Comparison of ENCODE assay signal across 17 cellular contexts in genomic region chr17:43664096-43664495, GRCh38. TPM values are rescaled to one million over a fixed set of nuclear protein-coding genes. Genes with fewer than 3 reads are reported as not detected.
DNase-seq lines count a peak whose midpoint lies in the region; ATAC-seq, FAIRE-seq and TF ChIP-seq lines count a peak whose summit lies in the region.
"Had no signal": no experiment of that assay in that cellular context is flagged by ENCODE, and none has a peak within 500 bp of the region (broad histone marks: within the 10 kb centered on the region; RNA-seq: fewer than 3 reads in every experiment).

No MANE protein-coding gene starts in this region.

- no peak for FAIRE-seq in RCC 7860 (lab: Jason Lieb, UNC)
- FAIRE-seq: GM12892, GM19239, H1 had no signal

- POLR2A ChIA-PET in Caco-2 (lab: Charles Lee) = interaction anchor here (1.0 kb wide), 1 partner anchor 80 kb away, joined by 3 read pairs; no protein-coding TSS in a partner anchor

- H3K9me3 ChIP-seq in Caco-2 (no peaks in the 10 kb centered on the region), T-helper 17 cell (ENCODE audit: control insufficient read depth, low read length, poor library complexity, severe bottlenecking) (no peaks in the 10 kb centered on the region), gastrocnemius medialis (no peaks in the 10 kb centered on the region), breast epithelium (no peaks in the 10 kb centered on the region)
- H3K9me3 ChIP-seq: HAP-1 had no signal

- no peak for DNase-seq in activated naive CD4-positive, alpha-beta T cell treated with anti-CD3 and anti-CD28 coated beads for 36 hours
- DNase-seq in Caco-2 = no peak
- no peak for DNase-seq in T-helper 17 cell
- no peak for DNase-seq in gastrocnemius medialis
- no peak for DNase-seq in RCC 7860 (ENCODE audit: low spot score)
- no peak for DNase-seq in breast epithelium (ENCODE audit: low spot score in 2 of 2)
- DNase-seq: C1 segment of cervical spinal cord; CD4-positive, alpha-beta memory T cell; DND-41; GDM1; HFFc6 had no signal

- TF ChIP-seq CTCF in Caco-2 (IDR thresholded peaks at IDR 0.05; ENCODE audit: insufficient read depth in 1 of 2, low read depth in 1 of 2, low read length in 1 of 2, severe bottlenecking in 1 of 2, unreplicated experiment in 1 of 2) (no peak), gastrocnemius medialis (IDR thresholded peaks at IDR 0.05 in 4 of 5, conservative IDR thresholded peaks at IDR 0.05 in 1 of 5) (no peak), breast epithelium (IDR thresholded peaks at IDR 0.05) (no peak)

- no TSS peak for BruUV-seq in Caco-2 (replicated peaks; lab: Mats Ljungman, UMichigan)

- peak overlapping the region; percentile 41 for H3K27ac Mint-ChIP-seq in activated naive CD4-positive, alpha-beta T cell treated with anti-CD3 and anti-CD28 coated beads, Interleukin-2, amount 50 U/mL, for 24 hours
- no peak overlapping the region for H3K27ac Mint-ChIP-seq in activated naive CD4-positive, alpha-beta T cell treated with anti-CD3 and anti-CD28 coated beads for 36 hours
- H3K27ac Mint-ChIP-seq in Caco-2 (ENCODE audit: unreplicated experiment) = peak overlapping the region; percentile 90
- peak overlapping the region; percentile 60 for H3K27ac Mint-ChIP-seq in T-helper 17 cell
- H3K27ac Mint-ChIP-seq: B cell, HFFc6 had no signal

- H3K9me3 Mint-ChIP-seq in activated naive CD4-positive, alpha-beta T cell treated with anti-CD3 and anti-CD28 coated beads, Interleukin-2, amount 50 U/mL, for 24 hours = no peaks in the 10 kb centered on the region
- no peaks in the 10 kb centered on the region for H3K9me3 Mint-ChIP-seq in activated naive CD4-positive, alpha-beta T cell treated with anti-CD3 and anti-CD28 coated beads for 36 hours
- H3K9me3 Mint-ChIP-seq in Caco-2 (ENCODE audit: unreplicated experiment) = no peaks in the 10 kb centered on the region
- H3K9me3 Mint-ChIP-seq: CD4-positive, alpha-beta memory T cell; HFFc6 had no signal

- peak overlapping the region in 3 of 4 donors; percentile 41 to 76 (median 53) for H3K27ac ChIP-seq in gastrocnemius medialis
- no peak overlapping the region for H3K27ac ChIP-seq in breast epithelium

- peaks cover 84% of the 10 kb centered on the region for H3K4me1 ChIP-seq in Caco-2
- peaks cover 13 to 16% of the 10 kb centered on the region in 2 donors for H3K4me1 ChIP-seq in gastrocnemius medialis
- peaks cover 0 to 3% of the 10 kb centered on the region in 2 donors for H3K4me1 ChIP-seq in breast epithelium
- H3K4me1 ChIP-seq: HAP-1 had no signal

- TF ChIP-seq POLR2A in gastrocnemius medialis (IDR thresholded peaks at IDR 0.05) = no peak
- no peak for TF ChIP-seq POLR2A in breast epithelium (IDR thresholded peaks at IDR 0.05)

- H3K4me3 ChIP-seq in Caco-2 (ENCODE audit: low read depth, low read length) = no peak overlapping the region
- no peak overlapping the region for H3K4me3 ChIP-seq in gastrocnemius medialis
- no peak overlapping the region for H3K4me3 ChIP-seq in breast epithelium
- H3K4me3 ChIP-seq: HAP-1 had no signal

- no peaks in the 10 kb centered on the region for H3K27me3 ChIP-seq in Caco-2 (replicated peaks; ENCODE audit: control insufficient read depth, insufficient read depth, low read length)
- no peaks in the 10 kb centered on the region for H3K27me3 ChIP-seq in gastrocnemius medialis
- no peaks in the 10 kb centered on the region for H3K27me3 ChIP-seq in breast epithelium

- in situ Hi-C loops in gastrocnemius medialis (cut with MboI; ENCODE audit: low sequenced_read_pairs in 4 of 4) = no loop called here

- H3K36me3 Mint-ChIP-seq in activated naive CD4-positive, alpha-beta T cell treated with anti-CD3 and anti-CD28 coated beads, Interleukin-2, amount 50 U/mL, for 24 hours = no peaks in the 10 kb centered on the region
- H3K36me3 Mint-ChIP-seq in activated naive CD4-positive, alpha-beta T cell treated with anti-CD3 and anti-CD28 coated beads for 36 hours (ENCODE audit: low read depth) = no peaks in the 10 kb centered on the region
- H3K36me3 Mint-ChIP-seq in Caco-2 (ENCODE audit: insufficient read depth, unreplicated experiment) (peaks cover 29% of the 10 kb centered on the region), T-helper 17 cell (ENCODE audit: low read depth) (no peaks in the 10 kb centered on the region)
- H3K36me3 Mint-ChIP-seq: CD4-positive, alpha-beta memory T cell had no signal

- intact Hi-C loops in activated naive CD4-positive, alpha-beta T cell treated with anti-CD3 and anti-CD28 coated beads for 36 hours (cut with micrococcal nuclease) = no loop called here
- intact Hi-C loops in Caco-2 (cut with micrococcal nuclease; ENCODE audit: unreplicated experiment) (no loop called here), gastrocnemius medialis (cut with DNase I; ENCODE audit: low total_unique reads) (no loop called here), breast epithelium (cut with DNase I; ENCODE audit: low total_unique reads) (no loop called here)

- peaks cover 28% of the 10 kb centered on the region for H3K4me1 Mint-ChIP-seq in activated naive CD4-positive, alpha-beta T cell treated with anti-CD3 and anti-CD28 coated beads, Interleukin-2, amount 50 U/mL, for 24 hours
- peaks cover 25% of the 10 kb centered on the region for H3K4me1 Mint-ChIP-seq in activated naive CD4-positive, alpha-beta T cell treated with anti-CD3 and anti-CD28 coated beads for 36 hours (ENCODE audit: low read depth)
- H3K4me1 Mint-ChIP-seq in Caco-2 (ENCODE audit: low read depth, unreplicated experiment) (peaks cover 35% of the 10 kb centered on the region), T-helper 17 cell (peaks cover 26% of the 10 kb centered on the region)
- H3K4me1 Mint-ChIP-seq: B cell had no signal

- no peak for ATAC-seq in T-helper 17 cell
- no peak for ATAC-seq in gastrocnemius medialis

- H3K36me3 ChIP-seq in Caco-2 (ENCODE audit: control insufficient read depth, insufficient read depth, low read length) = no peaks in the 10 kb centered on the region
- no peaks in the 10 kb centered on the region for H3K36me3 ChIP-seq in gastrocnemius medialis
- no peaks in the 10 kb centered on the region for H3K36me3 ChIP-seq in breast epithelium
- H3K36me3 ChIP-seq: HAP-1 had no signal

- no peak overlapping the region for H3K4me3 Mint-ChIP-seq in activated naive CD4-positive, alpha-beta T cell treated with anti-CD3 and anti-CD28 coated beads, Interleukin-2, amount 50 U/mL, for 24 hours
- no peak overlapping the region for H3K4me3 Mint-ChIP-seq in activated naive CD4-positive, alpha-beta T cell treated with anti-CD3 and anti-CD28 coated beads for 36 hours
- no peak overlapping the region for H3K4me3 Mint-ChIP-seq in Caco-2 (ENCODE audit: unreplicated experiment)
- no peak overlapping the region for H3K4me3 Mint-ChIP-seq in T-helper 17 cell
- H3K4me3 Mint-ChIP-seq: B cell; CD4-positive, alpha-beta memory T cell; HFFc6 had no signal

- H3K27me3 Mint-ChIP-seq in activated naive CD4-positive, alpha-beta T cell treated with anti-CD3 and anti-CD28 coated beads, Interleukin-2, amount 50 U/mL, for 24 hours = no peaks in the 10 kb centered on the region
- no peaks in the 10 kb centered on the region for H3K27me3 Mint-ChIP-seq in activated naive CD4-positive, alpha-beta T cell treated with anti-CD3 and anti-CD28 coated beads for 36 hours (ENCODE audit: low read depth)
- no peaks in the 10 kb centered on the region for H3K27me3 Mint-ChIP-seq in Caco-2 (ENCODE audit: insufficient read depth, unreplicated experiment)
- H3K27me3 Mint-ChIP-seq in T-helper 17 cell = no peaks in the 10 kb centered on the region
- H3K27me3 Mint-ChIP-seq: CD4-positive, alpha-beta memory T cell had no signal

- CTCF ChIA-PET in activated naive CD4-positive, alpha-beta T cell treated with anti-CD3 and anti-CD28 coated beads for 36 hours (lab: Charles Lee) = interaction anchor here (0.7 kb wide), 2 partner anchors 55 to 87 kb away, joined by 3 read pairs; no protein-coding TSS in a partner anchor
- CTCF ChIA-PET in Caco-2 (lab: Charles Lee) = interaction anchor here (0.7 kb wide), 1 partner anchor 101 kb away, joined by 3 read pairs; no protein-coding TSS in a partner anchor

RNA-seq across cellular contexts. Expression of gene MEOX1, which starts 2.4 kb away (rescaled TPM):
- total RNA-seq in activated naive CD4-positive, alpha-beta T cell treated with anti-CD3 and anti-CD28 coated beads for 36 hours = under 1 TPM; 0.12 to 0.17 TPM
- 0.72 and 1.7 TPM in 2 replicates for total RNA-seq in Caco-2 (2022)
- 1 to 10 TPM; 5.5 to 6.0 TPM for total RNA-seq in T-helper 17 cell
- 10 to 100 TPM in 1 of 4 donors, 1 to 10 TPM in 3; 4.0 to 12.2 (median 8.8) TPM for total RNA-seq in gastrocnemius medialis
- 10 to 100 TPM in 2 of 3 donors, 1 to 10 TPM in 1; 2.6 to 11.0 (median 10.5) TPM for total RNA-seq in breast epithelium
- total RNA-seq: B cell, H1, HFFc6 had no signal

Comparison
In these comparisons a context has a peak if more than half of its experiments do, and no peak if none do; other contexts are left out.
1. H3K27ac ChIP-seq: peak in gastrocnemius medialis (3 of 4); none in breast epithelium (0 of 2).